1 cellular context compared by ENCODE assay signal in genomic region chr19:29805026-29805925, GRCh38.
TF ChIP-seq lines count a peak whose summit lies in the region.

No MANE protein-coding gene starts in this region.

TF ChIP-seq in GM12878, 131 proteins besides CTCF, POLR2A, EP300 and RAD21:
- no peak for TF ChIP-seq E2F4 (IDR thresholded peaks at IDR 0.05; ENCODE audit: low read depth, low read length)
- no peak for TF ChIP-seq GABPA (IDR thresholded peaks at IDR 0.05; ENCODE audit: low read depth)
- no peak for TF ChIP-seq STAT1 (conservative IDR thresholded peaks at IDR 0.05)
- TF ChIP-seq CHD1 (IDR thresholded peaks at IDR 0.05; ENCODE audit: low read depth, low read length), result no peak
- TF ChIP-seq, protein P1, sequence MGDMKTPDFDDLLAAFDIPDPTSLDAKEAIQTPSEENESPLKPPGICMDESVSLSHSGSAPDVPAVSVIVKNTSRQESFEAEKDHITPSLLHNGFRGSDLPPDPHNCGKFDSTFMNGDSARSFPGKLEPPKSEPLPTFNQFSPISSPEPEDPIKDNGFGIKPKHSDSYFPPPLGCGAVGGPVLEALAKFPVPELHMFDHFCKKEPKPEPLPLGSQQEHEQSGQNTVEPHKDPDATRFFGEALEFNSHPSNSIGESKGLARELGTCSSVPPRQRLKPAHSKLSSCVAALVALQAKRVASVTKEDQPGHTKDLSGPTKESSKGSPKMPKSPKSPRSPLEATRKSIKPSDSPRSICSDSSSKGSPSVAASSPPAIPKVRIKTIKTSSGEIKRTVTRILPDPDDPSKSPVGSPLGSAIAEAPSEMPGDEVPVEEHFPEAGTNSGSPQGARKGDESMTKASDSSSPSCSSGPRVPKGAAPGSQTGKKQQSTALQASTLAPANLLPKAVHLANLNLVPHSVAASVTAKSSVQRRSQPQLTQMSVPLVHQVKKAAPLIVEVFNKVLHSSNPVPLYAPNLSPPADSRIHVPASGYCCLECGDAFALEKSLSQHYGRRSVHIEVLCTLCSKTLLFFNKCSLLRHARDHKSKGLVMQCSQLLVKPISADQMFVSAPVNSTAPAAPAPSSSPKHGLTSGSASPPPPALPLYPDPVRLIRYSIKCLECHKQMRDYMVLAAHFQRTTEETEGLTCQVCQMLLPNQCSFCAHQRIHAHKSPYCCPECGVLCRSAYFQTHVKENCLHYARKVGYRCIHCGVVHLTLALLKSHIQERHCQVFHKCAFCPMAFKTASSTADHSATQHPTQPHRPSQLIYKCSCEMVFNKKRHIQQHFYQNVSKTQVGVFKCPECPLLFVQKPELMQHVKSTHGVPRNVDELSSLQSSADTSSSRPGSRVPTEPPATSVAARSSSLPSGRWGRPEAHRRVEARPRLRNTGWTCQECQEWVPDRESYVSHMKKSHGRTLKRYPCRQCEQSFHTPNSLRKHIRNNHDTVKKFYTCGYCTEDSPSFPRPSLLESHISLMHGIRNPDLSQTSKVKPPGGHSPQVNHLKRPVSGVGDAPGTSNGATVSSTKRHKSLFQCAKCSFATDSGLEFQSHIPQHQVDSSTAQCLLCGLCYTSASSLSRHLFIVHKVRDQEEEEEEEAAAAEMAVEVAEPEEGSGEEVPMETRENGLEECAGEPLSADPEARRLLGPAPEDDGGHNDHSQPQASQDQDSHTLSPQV (IDR thresholded peaks at IDR 0.05), result no peak
- no peak for TF ChIP-seq MTA3 (IDR thresholded peaks at IDR 0.05; ENCODE audit: borderline replicate concordance, low read length)
- no peak for TF ChIP-seq CBX3 (IDR thresholded peaks at IDR 0.05; ENCODE audit: borderline replicate concordance, low read depth)
